In the genomic region with DNA sequence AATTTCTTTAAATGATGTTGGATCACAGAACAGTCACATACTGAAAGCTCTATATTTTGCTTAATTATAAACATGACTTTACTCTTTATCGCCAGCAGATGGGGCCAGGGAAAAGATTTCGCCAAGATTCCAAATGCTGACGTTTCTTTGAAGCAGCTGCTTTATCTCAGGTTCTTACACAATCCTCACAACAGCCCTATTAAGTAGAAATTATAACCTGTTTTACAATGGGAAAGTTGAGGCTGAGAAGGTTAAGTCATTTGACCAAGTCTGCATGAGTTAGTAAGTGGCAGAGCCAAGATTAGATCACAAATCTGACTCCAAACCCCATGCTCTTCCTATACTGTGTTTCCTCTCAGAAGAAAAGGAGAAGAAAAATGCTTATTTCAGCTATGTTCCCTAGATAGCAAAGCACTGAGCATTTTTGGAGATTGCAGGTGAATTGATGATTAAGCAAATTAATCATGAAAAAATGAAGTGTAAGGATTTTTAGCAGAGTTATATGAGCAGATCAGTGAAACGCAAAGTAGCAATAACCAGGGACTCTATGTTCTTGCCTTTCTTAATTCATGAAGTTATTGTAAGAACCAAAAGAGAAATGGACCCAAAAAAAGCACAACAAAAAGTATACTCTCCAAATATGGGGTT, we compare ENCODE assay signal across 8 cellular contexts.
A peak's percentile ranks its signal among the peaks of the same experiment; 100 is the strongest.
DNase-seq lines count a peak whose midpoint lies in the region; ATAC-seq and TF ChIP-seq lines count a peak whose summit lies in the region.

No MANE protein-coding gene starts in this region.

- no peak overlapping the region for H3K27ac ChIP-seq in KMS-11
- peak overlapping the region; percentile 14 to 16 for H3K27ac ChIP-seq in uterus

- no peaks in the 10 kb centered on the region for H3K27me3 ChIP-seq in KMS-11 (ENCODE audit: insufficient read depth, low read depth)
- H3K27me3 ChIP-seq in adipocyte (replicated peaks; ENCODE audit: control insufficient read depth, insufficient read depth, low read length): no peaks in the 10 kb centered on the region
- H3K27me3 ChIP-seq in uterus: no peaks in the 10 kb centered on the region

- H4K20me1 ChIP-seq in KMS-11 (ENCODE audit: insufficient read depth): no peaks in the 10 kb centered on the region

- H3K4me1 ChIP-seq in KMS-11 (ENCODE audit: low read depth, poor library complexity, severe bottlenecking) (peaks cover 5% of the 10 kb centered on the region), adipocyte (ENCODE audit: control insufficient read depth, insufficient read depth, low read length) (peaks cover 8% of the 10 kb centered on the region), uterus (peaks cover 0 to 6% of the 10 kb centered on the region in 2 donors)

- intact Hi-C loops in uterus (cut with DNase I; ENCODE audit: low total_unique reads): no loop called here

- ATAC-seq in GM21367 (IDR thresholded peaks at IDR 0.05; ENCODE audit: unreplicated experiment): peak; percentile 65

- H3K9me3 ChIP-seq in adipocyte (ENCODE audit: control insufficient read depth, low read length): peaks cover 6% of the 10 kb centered on the region
- no peaks in the 10 kb centered on the region for H3K9me3 ChIP-seq in uterus

- H3K9ac ChIP-seq in KMS-11: no peak overlapping the region
- H3K9ac ChIP-seq in adipocyte (ENCODE audit: low read length): no peak overlapping the region

- no peaks in the 10 kb centered on the region for H3K79me2 ChIP-seq in KMS-11 (ENCODE audit: insufficient read depth, low read depth)

- in situ Hi-C loops in G401 (cut with HindIII; ENCODE audit: low sequenced_read_pairs): no loop called here

- H3K4me3 ChIP-seq in KMS-11 (IDR thresholded peaks at IDR 0.05; ENCODE audit: insufficient read depth, low read depth, low read length) (no peak overlapping the region), adipocyte (ENCODE audit: low read length) (no peak overlapping the region), uterus (no peak overlapping the region)

- TF ChIP-seq CTCF in KMS-11 (conservative IDR thresholded peaks at IDR 0.05; ENCODE audit: low read depth, low read length) (peak; percentile 47), uterus (IDR thresholded peaks at IDR 0.05) (peak; percentile 39 to 69 (median 52))

- DNase-seq in G401 (ENCODE audit: low spot score): peak; percentile 51
- DNase-seq in adipocyte (ENCODE audit: low read depth): peak; percentile 92
- peak; percentile 55 for DNase-seq in islet precursor cell
- DNase-seq in uterus: peak; percentile 37 to 75
- DNase-seq in cerebellar nuclear complex (lab: John Stamatoyannopoulos, UW): no peak
- DNase-seq in COR-L47 (lab: John Stamatoyannopoulos, UW): no peak

- H3K4me2 ChIP-seq in KMS-11: no peak overlapping the region

- TF ChIP-seq POLR2A in uterus (IDR thresholded peaks at IDR 0.05): no peak

- H3K36me3 ChIP-seq in KMS-11 (ENCODE audit: insufficient read depth) (no peaks in the 10 kb centered on the region), adipocyte (ENCODE audit: control insufficient read depth, insufficient read depth, low read length, severe bottlenecking) (no peaks in the 10 kb centered on the region), uterus (no peaks in the 10 kb centered on the region)

- 0 out of 2 replicates have a peak overlapping the region, but pooled peaks have one; percentile 22 for H2AFZ ChIP-seq in KMS-11 (ENCODE audit: low read depth)

Comparison
In these comparisons a context has a peak if more than half of its experiments do, and no peak if none do; other contexts are left out.
1. DNase-seq: peak in G401 (single experiment), adipocyte (single experiment), islet precursor cell (single experiment) and uterus (2 of 2); none in cerebellar nuclear complex (0 of 2) and COR-L47 (single experiment).